8 cellular contexts compared by ENCODE assay signal in genomic region chr16:30747799-30748633, GRCh38. TPM values are rescaled to one million over a fixed set of nuclear protein-coding genes. Genes with fewer than 3 reads are reported as not detected.
A peak's percentile ranks its signal among the peaks of the same experiment; 100 is the strongest.
DNase-seq lines count a peak whose midpoint lies in the region; ATAC-seq lines count a peak whose summit lies in the region.

PHKG2 (plus strand) TSS chr16:30748425; CDS start chr16:30748821, 396 bp downstream.

- peak; percentile 97 for DNase-seq in DMS 273 treated with DMSO at 0.1 percent for 48 hours (lab: John Stamatoyannopoulos, UW)
- peak; percentile 66 for DNase-seq in OCI-M2 (lab: John Stamatoyannopoulos, UW; ENCODE audit: unreplicated experiment)
- DNase-seq in activated T-cell treated with anti-CD3 and anti-CD28 coated beads for 4 hours, result peak; percentile 79
- peak; percentile 99 for DNase-seq in epidermal melanocyte (ENCODE audit: insufficient read length, low spot score)
- DNase-seq in middle frontal gyrus (ENCODE audit: extremely low spot score, low spot score), result peak; percentile 99
- DNase-seq in stimulated activated CD8-positive, alpha-beta memory T cell treated with anti-CD3 and anti-CD28 coated beads, Interleukin-2, amount 100 ng/mL, for 48 hours (ENCODE audit: low read depth in 2 of 2), result peak; percentile 97 to 98

- no peaks in the 10 kb centered on the region for H3K27me3 Mint-ChIP-seq in IgD-negative memory B cell

- H3K4me1 Mint-ChIP-seq in IgD-negative memory B cell, result peaks cover 5 to 16% (median 12%) of the 10 kb centered on the region in 3 donors

- H3K36me3 Mint-ChIP-seq in IgD-negative memory B cell, result no peaks in the 10 kb centered on the region

- ATAC-seq in GM21529 (IDR thresholded peaks at IDR 0.05; ENCODE audit: unreplicated experiment), result peak; percentile 97

- H3K4me3 Mint-ChIP-seq in IgD-negative memory B cell, result peak within 1 kb of the TSS; percentile 87 to 97 (median 92)

- H3K27ac Mint-ChIP-seq in IgD-negative memory B cell, result peak within 1 kb of the TSS; percentile 84 to 98 (median 94)

- no peaks in the 10 kb centered on the region for H3K9me3 Mint-ChIP-seq in IgD-negative memory B cell

RNA-seq across cellular contexts. Expression of gene PHKG2, which starts in this region (rescaled TPM):
- 36.7 TPM for polyA plus RNA-seq in IgD-negative memory B cell

Comparison
In these comparisons a context has a peak if more than half of its experiments do, and no peak if none do; other contexts are left out.
1. Peak in every context shown above with its lines: DNase-seq and ATAC-seq.